ENCODE assay signal across 8 cellular contexts in the genomic region with DNA sequence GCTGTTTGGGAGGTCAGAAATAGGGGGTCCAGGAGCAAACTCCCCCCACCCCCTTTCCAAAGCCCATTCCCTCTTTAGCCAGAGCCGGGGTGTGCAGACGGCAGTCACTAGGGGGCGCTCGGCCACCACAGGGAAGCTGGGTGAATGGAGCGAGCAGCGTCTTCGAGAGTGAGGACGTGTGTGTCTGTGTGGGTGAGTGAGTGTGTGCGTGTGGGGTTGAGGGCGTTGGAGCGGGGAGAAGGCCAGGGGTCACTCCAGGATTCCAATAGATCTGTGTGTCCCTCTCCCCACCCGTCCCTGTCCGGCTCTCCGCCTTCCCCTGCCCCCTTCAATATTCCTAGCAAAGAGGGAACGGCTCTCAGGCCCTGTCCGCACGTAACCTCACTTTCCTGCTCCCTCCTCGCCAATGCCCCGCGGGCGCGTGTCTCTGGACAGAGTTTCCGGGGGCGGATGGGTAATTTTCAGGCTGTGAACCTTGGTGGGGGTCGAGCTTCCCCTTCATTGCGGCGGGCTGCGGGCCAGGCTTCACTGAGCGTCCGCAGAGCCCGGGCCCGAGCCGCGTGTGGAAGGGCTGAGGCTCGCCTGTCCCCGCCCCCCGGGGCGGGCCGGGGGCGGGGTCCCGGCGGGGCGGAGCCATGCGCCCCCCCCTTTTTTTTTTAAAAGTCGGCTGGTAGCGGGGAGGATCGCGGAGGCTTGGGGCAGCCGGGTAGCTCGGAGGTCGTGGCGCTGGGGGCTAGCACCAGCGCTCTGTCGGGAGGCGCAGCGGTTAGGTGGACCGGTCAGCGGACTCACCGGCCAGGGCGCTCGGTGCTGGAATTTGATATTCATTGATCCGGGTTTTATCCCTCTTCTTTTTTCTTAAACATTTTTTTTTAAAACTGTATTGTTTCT. TPM values are rescaled to one million over a fixed set of nuclear protein-coding genes. Genes with fewer than 3 reads are reported as not detected.
DNase-seq lines count a peak whose midpoint lies in the region; ATAC-seq and TF ChIP-seq lines count a peak whose summit lies in the region.

Gene VEGFA (plus strand): TSS at position 686 of the 891 bp plus-strand sequence.

- peak; percentile 46 for ATAC-seq in GM19025 (IDR thresholded peaks at IDR 0.05; ENCODE audit: low read depth, unreplicated experiment)
- ATAC-seq in HG03354 (IDR thresholded peaks at IDR 0.05; ENCODE audit: poor library complexity, severe bottlenecking, unreplicated experiment): peak; percentile 50

- peaks cover under 1% of the 10 kb centered on the region for H3K27me3 Mint-ChIP-seq in chondrocyte (ENCODE audit: low read depth)

- DNase-seq in AG20443 (ENCODE audit: low spot score): peak; percentile 98
- peak; percentile 79 for DNase-seq in NCI-H460 (ENCODE audit: extremely low read depth, low read depth)
- peak; percentile 89 to 90 for DNase-seq in activated CD4-positive, alpha-beta T cell treated with anti-CD3 and anti-CD28 coated beads for 24 hours (ENCODE audit: low read depth in 2 of 2)
- DNase-seq in chondrocyte (ENCODE audit: low spot score): no peak
- DNase-seq in kidney tubule cell (ENCODE audit: low spot score): peak; percentile 90
- DNase-seq in stimulated activated CD4-positive, alpha-beta T cell treated with anti-CD3 and anti-CD28 coated beads, Interleukin-1b, Interleukin-23, amount 100 ng/mL, for 4 hours (ENCODE audit: low read depth in 2 of 2): peak; percentile 90 to 91

- peak within 1 kb of the TSS; percentile 92 for H3K27ac Mint-ChIP-seq in chondrocyte (ENCODE audit: unreplicated experiment)

- H3K4me1 Mint-ChIP-seq in chondrocyte (ENCODE audit: low read depth): peaks cover 31% of the 10 kb centered on the region

- peak within 1 kb of the TSS; percentile 91 for H3K4me3 Mint-ChIP-seq in chondrocyte (ENCODE audit: unreplicated experiment)

- TF ChIP-seq CTCF in chondrocyte (IDR thresholded peaks at IDR 0.05): peak; percentile 100

- H3K36me3 Mint-ChIP-seq in chondrocyte (ENCODE audit: low read depth): peaks cover 3% of the 10 kb centered on the region

- no peaks in the 10 kb centered on the region for H3K9me3 Mint-ChIP-seq in chondrocyte (ENCODE audit: low read depth)

RNA-seq across cellular contexts. Expression of gene VEGFA, which starts in this region (rescaled TPM):
- 73.7 and 85.5 TPM in 2 replicates for total RNA-seq in NCI-H460 (2014; rRNA removed; shearing (Covaris generic))
- polyA plus RNA-seq in NCI-H460 (2014; cell fraction: nucleus; rRNA removed): 91.9 and 128 TPM in 2 replicates
- 24.8 to 139 TPM (median 137 TPM) in 3 replicates for total RNA-seq in chondrocyte
